Comparison of ENCODE assay signal across 1 cellular context in genomic region chr22:43110444-43110926, GRCh38.
TF ChIP-seq lines count a peak whose summit lies in the region.

Gene BIK (plus strand): TSS chr22:43110750. CDS start chr22:43124023, 13,273 bp downstream.

TF ChIP-seq in HepG2, 621 proteins besides CTCF, POLR2A, EP300 and RAD21 (continued from another document and continues in another):
- peak; percentile 74; the same call in 1 of the 2 replicates for TF ChIP-seq PRDM15 (CRISPR knock-in tag; IDR thresholded peaks at IDR 0.05)
- TF ChIP-seq BRD4 (CRISPR knock-in tag; IDR thresholded peaks at IDR 0.05): no peak
- TF ChIP-seq ZSCAN25 (CRISPR knock-in tag; IDR thresholded peaks at IDR 0.05): no peak
- TF ChIP-seq ZNF276 (CRISPR knock-in tag; IDR thresholded peaks at IDR 0.05; ENCODE audit: low read depth): no peak
- TF ChIP-seq RFX3 (CRISPR knock-in tag; IDR thresholded peaks at IDR 0.05): no peak
- TF ChIP-seq KIAA2018 (CRISPR knock-in tag; IDR thresholded peaks at IDR 0.05; ENCODE audit: borderline replicate concordance): no peak
- TF ChIP-seq RELA (CRISPR knock-in tag; IDR thresholded peaks at IDR 0.05): no peak
- TF ChIP-seq MIXL1 (CRISPR knock-in tag; IDR thresholded peaks at IDR 0.05): no peak
- TF ChIP-seq ZSCAN5A (CRISPR knock-in tag; IDR thresholded peaks at IDR 0.05; ENCODE audit: borderline replicate concordance): no peak
- no peak for TF ChIP-seq PAXIP1 (CRISPR knock-in tag; conservative IDR thresholded peaks at IDR 0.05)
- no peak for TF ChIP-seq TCF7 (IDR thresholded peaks at IDR 0.05; ENCODE audit: low read depth)
- no peak for TF ChIP-seq HMG20A (CRISPR knock-in tag; IDR thresholded peaks at IDR 0.05; ENCODE audit: borderline replicate concordance)
- no peak for TF ChIP-seq ZFP37 (CRISPR knock-in tag; IDR thresholded peaks at IDR 0.05; ENCODE audit: borderline replicate concordance)
- TF ChIP-seq HDAC1 (CRISPR knock-in tag; IDR thresholded peaks at IDR 0.05): peak; percentile 44
- TF ChIP-seq HNRNPLL (IDR thresholded peaks at IDR 0.05; ENCODE audit: low read depth, low read length, poor library complexity, severe bottlenecking): no peak
- no peak for TF ChIP-seq LBX2 (CRISPR knock-in tag; IDR thresholded peaks at IDR 0.05; ENCODE audit: borderline replicate concordance)
- TF ChIP-seq PCBP2 (optimal IDR thresholded peaks at IDR 0.05; ENCODE audit: low read depth, low read length, poor library complexity, severe bottlenecking): no peak
- TF ChIP-seq SNAI1 (CRISPR knock-in tag; IDR thresholded peaks at IDR 0.05; ENCODE audit: borderline replicate concordance): no peak
- TF ChIP-seq ZKSCAN5 (CRISPR knock-in tag; IDR thresholded peaks at IDR 0.05): no peak
- no peak for TF ChIP-seq MIER2 (CRISPR knock-in tag; IDR thresholded peaks at IDR 0.05)
- TF ChIP-seq RCOR2 (CRISPR knock-in tag; IDR thresholded peaks at IDR 0.05): no peak
- TF ChIP-seq ZNF609 (CRISPR knock-in tag; IDR thresholded peaks at IDR 0.05; ENCODE audit: borderline replicate concordance): no peak
- no peak for TF ChIP-seq HOXA7 (CRISPR knock-in tag; IDR thresholded peaks at IDR 0.05)
- TF ChIP-seq FOXO1 (CRISPR knock-in tag; IDR thresholded peaks at IDR 0.05): peak; percentile 58; the same call in 1 of the 2 replicates
- TF ChIP-seq KDM6A (CRISPR knock-in tag; IDR thresholded peaks at IDR 0.05; ENCODE audit: low read depth): no peak
- no peak for TF ChIP-seq ZNF652 (CRISPR knock-in tag; IDR thresholded peaks at IDR 0.05; ENCODE audit: borderline replicate concordance, low read depth)
- no peak for TF ChIP-seq HIC2 (CRISPR knock-in tag; IDR thresholded peaks at IDR 0.05; ENCODE audit: low read depth)
- no peak for TF ChIP-seq ATM (IDR thresholded peaks at IDR 0.05; ENCODE audit: borderline replicate concordance)
